ENCODE assay signal across 8 cellular contexts in the genomic region with DNA sequence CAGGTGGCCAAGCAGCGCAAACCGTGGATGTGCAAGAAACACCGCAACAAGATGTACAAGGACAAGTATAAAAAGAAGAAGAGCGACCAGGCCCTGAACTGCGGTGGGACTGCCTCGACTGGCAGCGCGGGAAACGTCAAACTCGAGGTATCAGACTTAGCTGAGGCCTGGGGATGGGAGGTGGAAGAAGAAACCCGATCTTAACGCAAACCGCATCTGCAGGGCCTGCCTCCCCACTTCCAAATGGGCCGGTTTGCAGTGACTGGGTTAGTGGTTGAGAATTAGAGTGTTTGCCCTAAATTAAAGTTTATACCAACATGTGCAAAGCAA. TPM values are rescaled to one million over a fixed set of nuclear protein-coding genes. Genes with fewer than 3 reads are reported as not detected.
A peak's percentile ranks its signal among the peaks of the same experiment; 100 is the strongest.
DNase-seq lines count a peak whose midpoint lies in the region; ATAC-seq and TF ChIP-seq lines count a peak whose summit lies in the region.

No MANE protein-coding gene starts in this region.

- peak overlapping the region; percentile 84 for H2AFZ ChIP-seq in DND-41 (ENCODE audit: low read depth, low read length)

- H3K4me1 ChIP-seq in DND-41 (ENCODE audit: insufficient read depth, low read length) (peaks cover 51% of the 10 kb centered on the region), esophagus (ENCODE audit: control insufficient read depth in 2 of 2, insufficient read depth in 2 of 2, low read length in 1 of 2) (peaks cover 0 to 3% of the 10 kb centered on the region in 2 donors), neutrophil (ENCODE audit: control insufficient read depth in 1 of 2, insufficient read depth in 1 of 2, low read depth in 1 of 2, low read length in 1 of 2) (peaks cover 22 to 23% of the 10 kb centered on the region in 2 experiments), aorta (ENCODE audit: control insufficient read depth in 1 of 2, insufficient read depth in 2 of 2, low read length in 2 of 2) (peaks cover 3 to 5% of the 10 kb centered on the region in 2 donors)

- intact Hi-C loops in aorta (cut with DNase I), result no loop called here

- H3K27ac ChIP-seq in DND-41 (ENCODE audit: low read length), result peak overlapping the region; percentile 76
- no peak overlapping the region for H3K27ac ChIP-seq in esophagus (ENCODE audit: low read depth in 2 of 2, low read length in 1 of 2)
- peak overlapping the region; percentile 82 for H3K27ac ChIP-seq in neutrophil
- no peak overlapping the region for H3K27ac ChIP-seq in aorta (ENCODE audit: low read depth in 1 of 2, low read length in 2 of 2)

- H3K79me2 ChIP-seq in DND-41 (ENCODE audit: insufficient read depth, low read length), result peaks cover 58% of the 10 kb centered on the region

- peak overlapping the region; percentile 79 for H3K4me2 ChIP-seq in DND-41 (ENCODE audit: insufficient read depth, low read length)

- DNase-seq in DND-41 (peak; percentile 64), HPDE6-E6E7 (ENCODE audit: extremely low spot score) (peak; percentile 3), UCSD-AML1 (lab: John Stamatoyannopoulos, UW; ENCODE audit: unreplicated experiment) (peak; percentile 49), aorta (no peak), NCI-H774 (lab: John Stamatoyannopoulos, UW) (no peak)

- H4K20me1 ChIP-seq in DND-41 (ENCODE audit: insufficient read depth, low read length), result peaks cover 30% of the 10 kb centered on the region

- H3K36me3 ChIP-seq in DND-41 (ENCODE audit: insufficient read depth, low read length) (peaks cover 9% of the 10 kb centered on the region), esophagus (ENCODE audit: control insufficient read depth in 2 of 2, insufficient read depth in 2 of 2, low read length in 1 of 2) (no peaks in the 10 kb centered on the region), neutrophil (no peaks in the 10 kb centered on the region), aorta (ENCODE audit: control insufficient read depth in 1 of 2, insufficient read depth in 2 of 2, low read length in 1 of 2) (no peaks in the 10 kb centered on the region)

- H3K4me3 ChIP-seq in DND-41 (ENCODE audit: low read depth in 1 of 2, low read length in 2 of 2) (peak overlapping the region; percentile 37 to 75), esophagus (ENCODE audit: low read depth in 1 of 2, low read length in 2 of 2) (peak overlapping the region; percentile 73 to 76), neutrophil (ENCODE audit: low read depth in 1 of 2, low read length in 1 of 2) (peak overlapping the region; percentile 82 to 92), aorta (ENCODE audit: low read length in 2 of 2) (peak overlapping the region; percentile 80 to 81)

- H3K9me3 ChIP-seq in DND-41 (ENCODE audit: insufficient read depth, low read length, severe bottlenecking) (no peaks in the 10 kb centered on the region), esophagus (ENCODE audit: control insufficient read depth in 2 of 2, insufficient read depth in 1 of 2, low read depth in 1 of 2, low read length in 1 of 2) (no peaks in the 10 kb centered on the region), neutrophil (no peaks in the 10 kb centered on the region), aorta (ENCODE audit: control insufficient read depth, low read length) (no peaks in the 10 kb centered on the region)

- no peaks in the 10 kb centered on the region for H3K27me3 ChIP-seq in DND-41 (ENCODE audit: insufficient read depth, low read length, poor library complexity)
- no peaks in the 10 kb centered on the region for H3K27me3 ChIP-seq in esophagus (ENCODE audit: control insufficient read depth in 1 of 2, insufficient read depth in 2 of 2, low read length in 2 of 2)
- H3K27me3 ChIP-seq in neutrophil, result no peaks in the 10 kb centered on the region
- H3K27me3 ChIP-seq in aorta (ENCODE audit: control insufficient read depth in 1 of 2, insufficient read depth in 2 of 2, low read length in 1 of 2), result no peaks in the 10 kb centered on the region

- 1% methylated on average over 14 of the region's 14 CpGs for WGBS in esophagus, 2 donors
- WGBS in aorta, 2 donors, result 0% methylated on average over 14 of the region's 14 CpGs

- peak; percentile 55 for ATAC-seq in DND-41 (ENCODE audit: insufficient read depth, low read depth)
- ATAC-seq in GM21367 (IDR thresholded peaks at IDR 0.05; ENCODE audit: unreplicated experiment), result peak; percentile 10
- ATAC-seq in aorta (ENCODE audit: low FRiP score), result peak; percentile 4

- TF ChIP-seq CTCF in DND-41 (IDR thresholded peaks at IDR 0.05; ENCODE audit: borderline replicate concordance, extremely low read depth, low read length, poor library complexity, severe bottlenecking), result no peak
- no peak for TF ChIP-seq CTCF in neutrophil (IDR thresholded peaks at IDR 0.05)

- peak overlapping the region; percentile 91 for H3K9ac ChIP-seq in DND-41 (ENCODE audit: low read depth, low read length)

RNA-seq across cellular contexts. Expression of a gene that starts 0.8 kb away (rescaled TPM):
- polyA plus RNA-seq in esophagus, result 1 to 10 TPM; 1.4 to 1.6 TPM
- 1 to 10 TPM; 6.2 to 6.8 TPM for total RNA-seq in aorta
- polyA plus RNA-seq in aorta, result 1 to 10 TPM; 1.6 to 5.3 TPM

Comparison
In these comparisons a context has a peak if more than half of its experiments do, and no peak if none do; other contexts are left out.
1. ATAC-seq: peak in every context shown above with its lines; median percentile 55 in DND-41; 10 in GM21367; 4 in aorta.
2. DNase-seq: peak in DND-41 (single experiment), HPDE6-E6E7 (single experiment) and UCSD-AML1 (single experiment); none in aorta (0 of 2) and NCI-H774 (single experiment).
3. H3K27ac ChIP-seq: peak in DND-41 (single experiment) and neutrophil (single experiment); none in esophagus (0 of 2) and aorta (0 of 2).
4. Peak in every context shown above with its lines, with median percentiles within 50 percentile points of each other: H3K4me3 ChIP-seq.